In genomic region chr1:117794073-117794472, GRCh38 we compare ENCODE assay signal across 18 cellular contexts.
DNase-seq lines count a peak whose midpoint lies in the region; ATAC-seq, FAIRE-seq and TF ChIP-seq lines count a peak whose summit lies in the region.
"Had no signal": no experiment of that assay in that cellular context is flagged by ENCODE, and none has a peak within 500 bp of the region (broad histone marks: within the 10 kb centered on the region; RNA-seq: fewer than 3 reads in every experiment).

No MANE protein-coding gene starts in this region.

- peaks cover 29% of the 10 kb centered on the region for H3K4me1 Mint-ChIP-seq in nephron
- H3K4me1 Mint-ChIP-seq: activated T-helper 17 cell treated with anti-CD3 and anti-CD28 coated beads, Interleukin-2, amount 50 U/mL, for 72 hours; B cell had no signal

- FAIRE-seq in GM12891 (lab: Jason Lieb, UNC) = no peak
- FAIRE-seq: GM19239, TTC549 had no signal

- no peak for TF ChIP-seq POLR2A in GM12891 (IDR thresholded peaks at IDR 0.05; ENCODE audit: low read depth, low read length)

- ATAC-seq in GM21423 (IDR thresholded peaks at IDR 0.05; ENCODE audit: unreplicated experiment) = no peak
- ATAC-seq: activated CD8-positive, alpha-beta T cell treated with anti-CD3 and anti-CD28 coated beads, Interleukin-2, amount 10 ng/mL, durations not matched to agents 7 days and 5 days; activated T-helper 17 cell treated with anti-CD3 and anti-CD28 coated beads, Interleukin-2, amount 50 U/mL, for 72 hours had no signal

- no peak overlapping the region for H3K27ac ChIP-seq in substantia nigra (ENCODE audit: low read depth, low read length, poor library complexity, severe bottlenecking)
- H3K27ac ChIP-seq: epithelial cell of prostate, testis had no signal

- DNase-seq in EL (peak; percentile 53), OCI-M1 (lab: John Stamatoyannopoulos, UW) (peak; percentile 16), fibroblast of mammary gland (ENCODE audit: low read depth) (peak; percentile 72), substantia nigra (lab: John Stamatoyannopoulos, UW) (no peak), GM12891 (ENCODE audit: insufficient read length, low spot score) (no peak)
- no peak for DNase-seq in stimulated activated CD8-positive, alpha-beta memory T cell treated with anti-CD3 and anti-CD28 coated beads, Interleukin-4, amount 100 ng/mL, for 48 hours
- DNase-seq: activated CD8-positive, alpha-beta T cell treated with anti-CD3 and anti-CD28 coated beads, Interleukin-2, amount 10 ng/mL, durations not matched to agents 7 days and 5 days; hypothalamus; SHP77 treated with DMSO at 0.1 percent for 48 hours; testis had no signal

- no peak overlapping the region for H3K4me3 Mint-ChIP-seq in nephron
- H3K4me3 Mint-ChIP-seq: activated CD8-positive, alpha-beta T cell treated with anti-CD3 and anti-CD28 coated beads, Interleukin-2, amount 10 ng/mL, durations not matched to agents 7 days and 5 days; activated T-helper 17 cell treated with anti-CD3 and anti-CD28 coated beads, Interleukin-2, amount 50 U/mL, for 72 hours; B cell had no signal

- H3K9me3 Mint-ChIP-seq in nephron = no peaks in the 10 kb centered on the region

- TF ChIP-seq CTCF in fibroblast of mammary gland (conservative IDR thresholded peaks at IDR 0.05; ENCODE audit: control insufficient read depth, insufficient read depth, low read depth, low read length) (no peak), nephron (IDR thresholded peaks at IDR 0.05; ENCODE audit: unreplicated experiment in 3 of 3) (no peak)

- peak overlapping the region in 2 of 3 experiments; percentile 71 to 80 for H3K27ac Mint-ChIP-seq in nephron
- H3K27ac Mint-ChIP-seq: activated CD8-positive, alpha-beta T cell treated with anti-CD3 and anti-CD28 coated beads, Interleukin-2, amount 10 ng/mL, durations not matched to agents 7 days and 5 days; activated T-helper 17 cell treated with anti-CD3 and anti-CD28 coated beads, Interleukin-2, amount 50 U/mL, for 72 hours; B cell; progenitor cell of endocrine pancreas had no signal

- peaks cover 5% of the 10 kb centered on the region for H3K36me3 Mint-ChIP-seq in nephron (ENCODE audit: low read depth)

- H3K4me3 ChIP-seq in fibroblast of mammary gland (ENCODE audit: control insufficient read depth, low read depth, low read length) = no peak overlapping the region
- H3K4me3 ChIP-seq: testis had no signal

- peaks cover 4% of the 10 kb centered on the region for H3K27me3 Mint-ChIP-seq in nephron (ENCODE audit: low read depth)
- H3K27me3 Mint-ChIP-seq: progenitor cell of endocrine pancreas had no signal

TF ChIP-seq in GM12891, 5 proteins besides CTCF, POLR2A, EP300 and RAD21:
- TF ChIP-seq PAX5 (IDR thresholded peaks at IDR 0.05; ENCODE audit: insufficient read depth, low read length, severe bottlenecking) = no peak
- no peak for TF ChIP-seq TAF1 (IDR thresholded peaks at IDR 0.05; ENCODE audit: low read depth, low read length)
- TF ChIP-seq SPI1 (IDR thresholded peaks at IDR 0.05; ENCODE audit: low read depth, low read length) = no peak
- TF ChIP-seq POU2F2 (IDR thresholded peaks at IDR 0.05; ENCODE audit: low read depth, low read length) = no peak
- TF ChIP-seq POLR2AphosphoS5 (IDR thresholded peaks at IDR 0.05; ENCODE audit: low read depth, low read length) = no peak
TF ChIP-seq in GM12891: peak in this region for 0.

Comparison
In these comparisons a context has a peak if more than half of its experiments do, and no peak if none do; other contexts are left out.
1. DNase-seq: peak in EL (single experiment), OCI-M1 (single experiment) and fibroblast of mammary gland (single experiment); none in substantia nigra (0 of 49), GM12891 (single experiment) and stimulated activated CD8-positive, alpha-beta memory T cell treated with anti-CD3 and anti-CD28 coated beads, Interleukin-4, amount 100 ng/mL, for 48 hours (single experiment).